In the genomic region with DNA sequence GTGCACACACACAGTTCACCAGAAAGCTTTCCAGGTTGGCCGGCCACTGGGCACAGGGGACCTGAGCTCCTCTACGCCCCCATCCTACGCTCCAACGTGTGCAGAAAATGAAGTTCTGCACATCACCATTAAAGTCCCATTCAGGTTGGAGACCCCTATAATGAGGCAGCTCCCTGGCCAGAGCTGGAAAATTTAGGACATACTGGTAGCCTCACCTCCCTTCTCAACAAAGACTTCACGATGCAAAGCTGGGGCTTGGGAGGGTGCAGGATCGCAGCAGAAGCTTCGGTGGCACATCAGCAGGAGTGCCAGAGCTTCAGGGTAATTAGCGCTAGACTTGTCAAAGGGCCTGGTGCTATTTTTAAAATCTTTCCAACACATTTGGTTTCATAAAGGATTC, we compare ENCODE assay signal across 34 cellular contexts. TPM values are rescaled to one million over a fixed set of nuclear protein-coding genes. Genes with fewer than 3 reads are reported as not detected.
"Had no signal": no experiment of that assay in that cellular context is flagged by ENCODE, and none has a peak within 500 bp of the region (broad histone marks: within the 10 kb centered on the region; RNA-seq: fewer than 3 reads in every experiment).

No MANE protein-coding gene starts in this region.

- H3K36me3 ChIP-seq: adrenal gland, brain microvascular endothelial cell, breast epithelium had no signal

- H3K9me3 ChIP-seq: adrenal gland, body of pancreas, breast epithelium had no signal

- DNase-seq: activated B cell treated with CpG ODN at 0.5 μM for 24 hours; activated CD4-positive, alpha-beta memory T cell treated with anti-CD3 and anti-CD28 coated beads for 36 hours; activated CD4-positive, alpha-beta T cell treated with anti-CD3 and anti-CD28 coated beads for 4 hours; activated CD4-positive, alpha-beta T cell treated with anti-CD3 and anti-CD28 coated beads, Interleukin-2, amount 10 ng/mL, durations not matched to agents 24 days and 14 days; activated CD4-positive, alpha-beta T cell treated with anti-CD3 and anti-CD28 coated beads, Interleukin-2, amount 50 U/mL, for 1 hour; activated CD4-positive, alpha-beta T cell treated with anti-CD3 and anti-CD28 coated beads, Interleukin-2, amount 50 U/mL, for 4 hours; activated CD4-positive, CD25-positive, alpha-beta regulatory T cell treated with anti-CD3 and anti-CD28 coated beads, Interleukin-2, amount 50 U/mL, for 72 hours; activated CD8-positive, alpha-beta memory T cell treated with anti-CD3 and anti-CD28 coated beads, Interleukin-2, amount 50 U/mL, for 4 hours; activated CD8-positive, alpha-beta T cell treated with anti-CD3 and anti-CD28 coated beads for 36 hours; activated effector memory CD4-positive, alpha-beta T cell treated with anti-CD3 and anti-CD28 coated beads, Interleukin-2, amount 50 U/mL, for 16 hours; activated gamma-delta T cell treated with Interleukin-2 at 50 U/mL for 16 hours; activated naive CD4-positive, alpha-beta T cell; activated naive CD4-positive, alpha-beta T cell treated with anti-CD3 and anti-CD28 coated beads for 36 hours; activated naive CD4-positive, alpha-beta T cell treated with anti-CD3 and anti-CD28 coated beads, Interleukin-2, amount 50 U/mL, for 16 hours; activated naive CD8-positive, alpha-beta T cell treated with anti-CD3 and anti-CD28 coated beads for 36 hours; activated T-cell treated with anti-CD3 and anti-CD28 coated beads for 4 hours; activated T-cell treated with anti-CD3 and anti-CD28 coated beads, Interleukin-2, amount 50 U/mL, for 1 hour; activated T-cell treated with anti-CD3 and anti-CD28 coated beads, Interleukin-2, amount 50 U/mL, for 4 hours; activated T-cell treated with anti-CD3 and anti-CD28 coated beads, Interleukin-2, amount 50 U/mL, for 72 hours; adrenal gland; amniotic stem cell; aorta; body of pancreas; brain microvascular endothelial cell; central memory CD4-positive, alpha-beta T cell; T-helper 1 cell; T-helper 2 cell; T-helper 9 cell had no signal

- ATAC-seq: activated CD8-positive, alpha-beta T cell treated with anti-CD3 and anti-CD28 coated beads for 36 hours; activated naive CD4-positive, alpha-beta T cell treated with anti-CD3 and anti-CD28 coated beads, Interleukin-2, amount 50 U/mL, for 72 hours; activated T-cell treated with anti-CD3 and anti-CD28 coated beads, Interleukin-2, amount 50 U/mL, for 4 hours; activated T-cell treated with anti-CD3 and anti-CD28 coated beads, Interleukin-2, amount 50 U/mL, for 72 hours; activated T-helper 17 cell treated with anti-CD3 and anti-CD28 coated beads, Interleukin-2, amount 50 U/mL, for 72 hours; body of pancreas had no signal

- H3K27ac ChIP-seq: adrenal gland, body of pancreas, brain microvascular endothelial cell, breast epithelium, VCaP had no signal

- H3K27me3 ChIP-seq: body of pancreas, brain microvascular endothelial cell, breast epithelium had no signal

- H3K4me3 ChIP-seq: adrenal gland, body of pancreas, breast epithelium had no signal

- H3K4me1 ChIP-seq: adrenal gland, body of pancreas, breast epithelium had no signal

RNA-seq across cellular contexts. Expression of gene CALB2, which starts 15.4 kb away (rescaled TPM):
- total RNA-seq: activated B cell treated with CpG ODN at 0.5 μM for 24 hours; activated CD4-positive, alpha-beta memory T cell treated with anti-CD3 and anti-CD28 coated beads for 36 hours; activated CD4-positive, alpha-beta T cell treated with anti-CD3 and anti-CD28 coated beads, Interleukin-2, amount 10 ng/mL, durations not matched to agents 24 days and 14 days; activated CD8-positive, alpha-beta memory T cell treated with anti-CD3 and anti-CD28 coated beads for 36 hours; activated CD8-positive, alpha-beta T cell treated with anti-CD3 and anti-CD28 coated beads for 36 hours; activated naive CD4-positive, alpha-beta T cell treated with anti-CD3 and anti-CD28 coated beads for 36 hours; activated naive CD4-positive, alpha-beta T cell treated with anti-CD3 and anti-CD28 coated beads, Interleukin-2, amount 50 U/mL, for 72 hours; activated naive CD8-positive, alpha-beta T cell treated with anti-CD3 and anti-CD28 coated beads for 36 hours; activated T-cell treated with anti-CD3 and anti-CD28 coated beads, Interleukin-2, amount 50 U/mL, for 4 hours; activated T-cell treated with anti-CD3 and anti-CD28 coated beads, Interleukin-2, amount 50 U/mL, for 72 hours; activated T-helper 1 cell treated with anti-CD3 and anti-CD28 coated beads, Interleukin-12 subunit alpha, Interleukin-12 subunit beta, Interleukin-2, Interleukin-4 antibody, amounts not matched to agents 30 ng/mL and 10 ng/mL and 1 ng/mL, durations not matched to agents 14 hours and 24 hours and 36 hours; activated T-helper 17 cell treated with anti-CD3 and anti-CD28 coated beads, Interleukin-2, amount 50 U/mL, for 72 hours had no signal
- polyA plus RNA-seq: aorta had no signal
